Comparison of ENCODE assay signal across 24 cellular contexts in genomic region chr19:28546148-28546685, GRCh38.
"Had no signal": no experiment of that assay in that cellular context is flagged by ENCODE, and none has a peak within 500 bp of the region (broad histone marks: within the 10 kb centered on the region; RNA-seq: fewer than 3 reads in every experiment).

No MANE protein-coding gene starts in this region.

- H3K27me3 ChIP-seq: hepatocyte, neural progenitor cell, neutrophil, right atrium auricular region, right lobe of liver, stomach, testis, thyroid gland, transverse colon, upper lobe of right lung had no signal

- DNase-seq: islet precursor cell; left ventricle myocardium inferior; mesendoderm; naive B cell; natural killer cell; nephron progenitor cell; occipital lobe; right lobe of liver; stimulated activated CD4-positive, alpha-beta T cell treated with anti-CD3 and anti-CD28 coated beads, Interleukin-1b, Interleukin-23, amount 100 ng/mL, for 48 hours; stimulated activated CD4-positive, alpha-beta T cell treated with anti-CD3 and anti-CD28 coated beads, Interleukin-4, amount 100 ng/mL, for 1 hour; stimulated activated naive B cell treated with anti-CD40 and anti-IgM and Interleukin-4, amounts not matched to agents 10 μg/mL and 1 μg/mL and 100 μg/mL, for 72 hours; stimulated activated naive CD8-positive, alpha-beta T cell treated with anti-CD3 and anti-CD28 coated beads, Interleukin-15, Interleukin-2, amounts not matched to agents 100 U/mL and 50 U/mL, for 24 hours; stomach; testis; thyroid gland; transverse colon; upper lobe of right lung had no signal

- ATAC-seq: natural killer cell; right lobe of liver; stimulated activated naive B cell treated with anti-CD40 and anti-IgM and Interleukin-4, amounts not matched to agents 10 μg/mL and 1 μg/mL and 100 μg/mL, for 72 hours; stimulated activated naive CD8-positive, alpha-beta T cell treated with anti-CD3 and anti-CD28 coated beads, Interleukin-15, Interleukin-2, amounts not matched to agents 100 U/mL and 50 U/mL, for 24 hours; upper lobe of right lung had no signal

- H3K79me2 ChIP-seq: hepatocyte, parathyroid adenoma had no signal

- H3K9me3 ChIP-seq: left ventricle myocardium inferior, neutrophil, right atrium auricular region, right lobe of liver, stomach, testis, thyroid gland, transverse colon, upper lobe of right lung had no signal

- H3K4me3 ChIP-seq: hepatocyte, left ventricle myocardium inferior, lung, neural progenitor cell, right atrium auricular region, right lobe of liver, smooth muscle cell, stomach, testis, thyroid gland, transverse colon, upper lobe of right lung had no signal

- H3K4me2 ChIP-seq: hepatocyte, neural progenitor cell, smooth muscle cell had no signal

- H3K27ac ChIP-seq: hepatocyte, left ventricle myocardium inferior, neural progenitor cell, neutrophil, parathyroid adenoma, right atrium auricular region, right lobe of liver, stomach, testis, thyroid gland, transverse colon, upper lobe of right lung had no signal

- H3K9ac ChIP-seq: neural progenitor cell, parathyroid adenoma had no signal

- H3K4me1 ChIP-seq: left ventricle myocardium inferior, neural progenitor cell, parathyroid adenoma, right atrium auricular region, stomach, testis, thyroid gland, transverse colon, upper lobe of right lung had no signal

- H3K36me3 ChIP-seq: left ventricle myocardium inferior, neural progenitor cell, neutrophil, right atrium auricular region, right lobe of liver, stomach, thyroid gland, transverse colon, upper lobe of right lung had no signal

- H2AFZ ChIP-seq: hepatocyte, neural progenitor cell, parathyroid adenoma had no signal
